9 cellular contexts compared by ENCODE assay signal in the genomic region with DNA sequence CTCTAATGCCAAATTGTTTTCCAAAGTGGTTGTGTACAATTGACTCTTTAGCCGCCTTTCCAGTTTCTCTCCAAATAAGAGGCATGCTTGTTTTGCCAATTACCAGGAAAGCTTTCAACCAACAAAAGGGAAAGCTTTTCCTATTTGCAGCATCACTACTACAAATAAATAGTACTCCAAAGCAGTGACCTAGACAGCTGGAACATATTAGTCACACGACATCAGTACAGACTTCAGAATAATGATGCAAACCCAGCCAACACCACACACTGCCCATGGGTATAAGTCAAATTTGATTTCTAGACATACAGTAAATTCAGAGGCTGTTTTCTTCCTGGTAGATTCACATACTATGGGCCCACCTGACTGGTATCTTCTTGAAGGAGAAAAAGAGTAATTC. TPM values are rescaled to one million over a fixed set of nuclear protein-coding genes. Genes with fewer than 3 reads are reported as not detected.
DNase-seq lines count a peak whose midpoint lies in the region; ATAC-seq and TF ChIP-seq lines count a peak whose summit lies in the region.
"Had no signal": no experiment of that assay in that cellular context is flagged by ENCODE, and none has a peak within 500 bp of the region (broad histone marks: within the 10 kb centered on the region; RNA-seq: fewer than 3 reads in every experiment).

No MANE protein-coding gene starts in this region.

- no peaks in the 10 kb centered on the region for H3K27me3 ChIP-seq in kidney epithelial cell (ENCODE audit: control insufficient read depth, insufficient read depth, low read length)

- DNase-seq in DMS153 treated with DMSO at 0.1 percent for 48 hours (lab: John Stamatoyannopoulos, UW; ENCODE audit: unreplicated experiment): peak; percentile 24
- DNase-seq in NCI-H1105 (lab: John Stamatoyannopoulos, UW): peak; percentile 26
- peak; percentile 31 for DNase-seq in kidney epithelial cell (ENCODE audit: low read depth)
- no peak for DNase-seq in NCI-H526 (lab: John Stamatoyannopoulos, UW)
- DNase-seq in NCI-H146 treated with DMSO at 0.1 percent for 48 hours (lab: John Stamatoyannopoulos, UW; ENCODE audit: unreplicated experiment): no peak
- no peak for DNase-seq in WTC11 (ENCODE audit: low spot score)

- peaks cover 10% of the 10 kb centered on the region for H3K36me3 Mint-ChIP-seq in brain
- H3K36me3 Mint-ChIP-seq in WTC11: peaks cover under 1% of the 10 kb centered on the region; the same call in 1 of the 2 replicates

- no peaks in the 10 kb centered on the region for H3K36me3 ChIP-seq in kidney epithelial cell (ENCODE audit: control insufficient read depth, insufficient read depth, low read length)

- no peak overlapping the region for H3K4me3 ChIP-seq in kidney epithelial cell (ENCODE audit: low read depth, low read length)

- H3K9me3 Mint-ChIP-seq in brain (no peaks in the 10 kb centered on the region), WTC11 (no peaks in the 10 kb centered on the region)
- H3K9me3 Mint-ChIP-seq: dendritic cell treated with granulocyte-macrophage colony-stimulating factor and Interleukin-4, amounts not matched to agents 40 ng/mL and 50 ng/mL, for 4 days had no signal

- H3K27ac Mint-ChIP-seq in brain: peak overlapping the region in 4 of 5 experiments; percentile 32 to 81 (median 50)
- no peak overlapping the region for H3K27ac Mint-ChIP-seq in WTC11
- H3K27ac Mint-ChIP-seq: dendritic cell treated with granulocyte-macrophage colony-stimulating factor and Interleukin-4, amounts not matched to agents 40 ng/mL and 50 ng/mL, for 4 days had no signal

- H3K4me1 Mint-ChIP-seq in brain (peaks cover 49% of the 10 kb centered on the region), WTC11 (peaks cover 23% of the 10 kb centered on the region)

- no peak overlapping the region for H3K4me3 Mint-ChIP-seq in brain
- H3K4me3 Mint-ChIP-seq in WTC11: no peak overlapping the region
- H3K4me3 Mint-ChIP-seq: dendritic cell treated with granulocyte-macrophage colony-stimulating factor and Interleukin-4, amounts not matched to agents 40 ng/mL and 50 ng/mL, for 4 days had no signal

- POLR2A ChIA-PET in WTC11 (lab: Charles Lee): interaction anchor here (0.5 kb wide), 1 partner anchor 56 kb away, joined by 5 read pairs; no protein-coding TSS in a partner anchor

- TF ChIP-seq CTCF in brain (conservative IDR thresholded peaks at IDR 0.05) (no peak), kidney epithelial cell (IDR thresholded peaks at IDR 0.05; ENCODE audit: insufficient read depth, low read length, poor library complexity, severe bottlenecking) (no peak), WTC11 (IDR thresholded peaks at IDR 0.05) (no peak)

- CTCF ChIA-PET in WTC11 (lab: Charles Lee): no interaction called here

- no peak for ATAC-seq in GM21447 (IDR thresholded peaks at IDR 0.05; ENCODE audit: unreplicated experiment)
- ATAC-seq in WTC11: no peak

- H3K27me3 Mint-ChIP-seq in brain (no peaks in the 10 kb centered on the region), WTC11 (ENCODE audit: low read depth) (no peaks in the 10 kb centered on the region)
- H3K27me3 Mint-ChIP-seq: dendritic cell treated with granulocyte-macrophage colony-stimulating factor and Interleukin-4, amounts not matched to agents 40 ng/mL and 50 ng/mL, for 4 days had no signal

TF ChIP-seq in WTC11, 78 proteins besides CTCF, POLR2A, EP300 and RAD21:
- TF ChIP-seq ZNF416 (CRISPR knock-in tag; IDR thresholded peaks at IDR 0.05) (no peak), HMGA2 (CRISPR knock-in tag; IDR thresholded peaks at IDR 0.05) (no peak), GTF2I (CRISPR knock-in tag; conservative IDR thresholded peaks at IDR 0.05) (no peak), CREM (CRISPR knock-in tag; IDR thresholded peaks at IDR 0.05) (no peak), NFATC4 (CRISPR knock-in tag; IDR thresholded peaks at IDR 0.05) (no peak), FOXK1 (CRISPR knock-in tag; IDR thresholded peaks at IDR 0.05) (no peak), EMX1 (CRISPR knock-in tag; IDR thresholded peaks at IDR 0.05) (no peak), TCF7 (CRISPR knock-in tag; IDR thresholded peaks at IDR 0.05; ENCODE audit: low read depth) (no peak), TEAD1 (CRISPR knock-in tag; IDR thresholded peaks at IDR 0.05) (no peak)
- TF ChIP-seq, protein P1, sequence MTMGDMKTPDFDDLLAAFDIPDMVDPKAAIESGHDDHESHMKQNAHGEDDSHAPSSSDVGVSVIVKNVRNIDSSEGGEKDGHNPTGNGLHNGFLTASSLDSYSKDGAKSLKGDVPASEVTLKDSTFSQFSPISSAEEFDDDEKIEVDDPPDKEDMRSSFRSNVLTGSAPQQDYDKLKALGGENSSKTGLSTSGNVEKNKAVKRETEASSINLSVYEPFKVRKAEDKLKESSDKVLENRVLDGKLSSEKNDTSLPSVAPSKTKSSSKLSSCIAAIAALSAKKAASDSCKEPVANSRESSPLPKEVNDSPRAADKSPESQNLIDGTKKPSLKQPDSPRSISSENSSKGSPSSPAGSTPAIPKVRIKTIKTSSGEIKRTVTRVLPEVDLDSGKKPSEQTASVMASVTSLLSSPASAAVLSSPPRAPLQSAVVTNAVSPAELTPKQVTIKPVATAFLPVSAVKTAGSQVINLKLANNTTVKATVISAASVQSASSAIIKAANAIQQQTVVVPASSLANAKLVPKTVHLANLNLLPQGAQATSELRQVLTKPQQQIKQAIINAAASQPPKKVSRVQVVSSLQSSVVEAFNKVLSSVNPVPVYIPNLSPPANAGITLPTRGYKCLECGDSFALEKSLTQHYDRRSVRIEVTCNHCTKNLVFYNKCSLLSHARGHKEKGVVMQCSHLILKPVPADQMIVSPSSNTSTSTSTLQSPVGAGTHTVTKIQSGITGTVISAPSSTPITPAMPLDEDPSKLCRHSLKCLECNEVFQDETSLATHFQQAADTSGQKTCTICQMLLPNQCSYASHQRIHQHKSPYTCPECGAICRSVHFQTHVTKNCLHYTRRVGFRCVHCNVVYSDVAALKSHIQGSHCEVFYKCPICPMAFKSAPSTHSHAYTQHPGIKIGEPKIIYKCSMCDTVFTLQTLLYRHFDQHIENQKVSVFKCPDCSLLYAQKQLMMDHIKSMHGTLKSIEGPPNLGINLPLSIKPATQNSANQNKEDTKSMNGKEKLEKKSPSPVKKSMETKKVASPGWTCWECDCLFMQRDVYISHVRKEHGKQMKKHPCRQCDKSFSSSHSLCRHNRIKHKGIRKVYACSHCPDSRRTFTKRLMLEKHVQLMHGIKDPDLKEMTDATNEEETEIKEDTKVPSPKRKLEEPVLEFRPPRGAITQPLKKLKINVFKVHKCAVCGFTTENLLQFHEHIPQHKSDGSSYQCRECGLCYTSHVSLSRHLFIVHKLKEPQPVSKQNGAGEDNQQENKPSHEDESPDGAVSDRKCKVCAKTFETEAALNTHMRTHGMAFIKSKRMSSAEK (CRISPR knock-in tag; IDR thresholded peaks at IDR 0.05; ENCODE audit: borderline replicate concordance): no peak
- TF ChIP-seq, protein P2, sequence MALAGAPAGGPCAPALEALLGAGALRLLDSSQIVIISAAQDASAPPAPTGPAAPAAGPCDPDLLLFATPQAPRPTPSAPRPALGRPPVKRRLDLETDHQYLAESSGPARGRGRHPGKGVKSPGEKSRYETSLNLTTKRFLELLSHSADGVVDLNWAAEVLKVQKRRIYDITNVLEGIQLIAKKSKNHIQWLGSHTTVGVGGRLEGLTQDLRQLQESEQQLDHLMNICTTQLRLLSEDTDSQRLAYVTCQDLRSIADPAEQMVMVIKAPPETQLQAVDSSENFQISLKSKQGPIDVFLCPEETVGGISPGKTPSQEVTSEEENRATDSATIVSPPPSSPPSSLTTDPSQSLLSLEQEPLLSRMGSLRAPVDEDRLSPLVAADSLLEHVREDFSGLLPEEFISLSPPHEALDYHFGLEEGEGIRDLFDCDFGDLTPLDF (CRISPR knock-in tag; IDR thresholded peaks at IDR 0.05): no peak

RNA-seq across cellular contexts. Expression of a gene that starts 29.7 kb away (rescaled TPM):
- 8.2 TPM for polyA plus RNA-seq in brain (ENCODE audit: insufficient read depth, low read depth, low replicate concordance)
- total RNA-seq in kidney epithelial cell (27.0 and 45.7 TPM in 2 replicates), WTC11 (2021) (12.4 to 14.0 TPM (median 13.2 TPM) in 3 replicates)

Comparison
In these comparisons a context has a peak if more than half of its experiments do, and no peak if none do; other contexts are left out.
1. DNase-seq: peak in DMS153 treated with DMSO at 0.1 percent for 48 hours (single experiment), NCI-H1105 (single experiment) and kidney epithelial cell (single experiment); none in NCI-H526 (0 of 2), NCI-H146 treated with DMSO at 0.1 percent for 48 hours (single experiment) and WTC11 (single experiment).